8 cellular contexts compared by ENCODE assay signal in genomic region chr4:14254252-14254651, GRCh38.
A peak's percentile ranks its signal among the peaks of the same experiment; 100 is the strongest.
DNase-seq lines count a peak whose midpoint lies in the region; ATAC-seq and TF ChIP-seq lines count a peak whose summit lies in the region.

No MANE protein-coding gene starts in this region.

- ATAC-seq in GM19025 (IDR thresholded peaks at IDR 0.05; ENCODE audit: low read depth, unreplicated experiment), result peak; percentile 73
- ATAC-seq in GM21423 (IDR thresholded peaks at IDR 0.05; ENCODE audit: unreplicated experiment), result no peak
- ATAC-seq in stimulated activated effector memory CD8-positive, alpha-beta T cell treated with anti-CD3 and anti-CD28 coated beads, Interleukin-12 subunit alpha, Interleukin-12 subunit beta, amount 100 ng/mL, for 72 hours, result no peak

- DNase-seq in HT1080 (ENCODE audit: low read depth) (peak; percentile 34), mammary epithelial cell (peak; percentile 46), lung microvascular endothelial cell (ENCODE audit: low read depth in 2 of 2) (peak; percentile 50 to 72), T1000 (lab: John Stamatoyannopoulos, UW) (no peak)
- no peak for DNase-seq in stimulated activated effector memory CD8-positive, alpha-beta T cell treated with anti-CD3 and anti-CD28 coated beads, Interleukin-12 subunit alpha, Interleukin-12 subunit beta, amount 100 ng/mL, for 72 hours (ENCODE audit: low spot score in 2 of 2)

- H3K4me1 Mint-ChIP-seq in stimulated activated effector memory CD8-positive, alpha-beta T cell treated with anti-CD3 and anti-CD28 coated beads, Interleukin-12 subunit alpha, Interleukin-12 subunit beta, amount 100 ng/mL, for 72 hours, result no peaks in the 10 kb centered on the region

- no peaks in the 10 kb centered on the region for H3K36me3 Mint-ChIP-seq in stimulated activated effector memory CD8-positive, alpha-beta T cell treated with anti-CD3 and anti-CD28 coated beads, Interleukin-12 subunit alpha, Interleukin-12 subunit beta, amount 100 ng/mL, for 72 hours

- H3K4me2 ChIP-seq in mammary epithelial cell (ENCODE audit: insufficient read depth, low read depth, low read length), result no peak overlapping the region

- H3K36me3 ChIP-seq in mammary epithelial cell (ENCODE audit: insufficient read depth, low read length), result no peaks in the 10 kb centered on the region

- H3K9me3 Mint-ChIP-seq in stimulated activated effector memory CD8-positive, alpha-beta T cell treated with anti-CD3 and anti-CD28 coated beads, Interleukin-12 subunit alpha, Interleukin-12 subunit beta, amount 100 ng/mL, for 72 hours, result peaks cover 14% of the 10 kb centered on the region

- H2AFZ ChIP-seq in mammary epithelial cell (ENCODE audit: low read depth, low read length), result no peak overlapping the region

- TF ChIP-seq CTCF in C4-2B (conservative IDR thresholded peaks at IDR 0.05) (peak; percentile 67), mammary epithelial cell (conservative IDR thresholded peaks at IDR 0.05 in 1 of 2, IDR thresholded peaks at IDR 0.05 in 1 of 2; ENCODE audit: extremely low read depth in 1 of 2, insufficient read depth in 1 of 2, low read depth in 1 of 2, low read length in 2 of 2) (peak; percentile 78 to 93)

- no peaks in the 10 kb centered on the region for H3K9me3 ChIP-seq in mammary epithelial cell (replicated peaks; ENCODE audit: insufficient read depth, low read length)

- H3K27ac Mint-ChIP-seq in stimulated activated effector memory CD8-positive, alpha-beta T cell treated with anti-CD3 and anti-CD28 coated beads, Interleukin-12 subunit alpha, Interleukin-12 subunit beta, amount 100 ng/mL, for 72 hours, result no peak overlapping the region

- no peak overlapping the region for H3K4me3 ChIP-seq in mammary epithelial cell (replicated peaks in 1 of 3; ENCODE audit: insufficient read depth in 1 of 3, low read depth in 2 of 3, low read length in 3 of 3)

- BruUV-seq in mammary epithelial cell (replicated peaks; lab: Mats Ljungman, UMichigan), result no TSS peak

- H3K27ac ChIP-seq in C4-2B (no peak overlapping the region), mammary epithelial cell (ENCODE audit: insufficient read depth, low read depth, low read length) (no peak overlapping the region)

- 54% methylated on average over 4 of the region's 4 CpGs for WGBS in mammary epithelial cell (ENCODE audit: low coverage, missing lambda C conversion rate)

- no peak overlapping the region for H3K9ac ChIP-seq in mammary epithelial cell (ENCODE audit: insufficient read depth, low read length)

- H3K27me3 ChIP-seq in mammary epithelial cell (ENCODE audit: insufficient read depth, low read length), result no peaks in the 10 kb centered on the region

- in situ Hi-C loops in mammary epithelial cell (cut with MboI; ENCODE audit: low sequenced_read_pairs in 2 of 2), result loop anchor here in 1 of 2 donors (25.0 kb wide), 1 partner anchor 592 kb away; no protein-coding TSS in a partner anchor

- no peaks in the 10 kb centered on the region for H3K79me2 ChIP-seq in mammary epithelial cell (ENCODE audit: insufficient read depth, low read length)

- dilution Hi-C loops in mammary epithelial cell (cut with HindIII; ENCODE audit: low sequenced_read_pairs), result loop anchor here (10.0 kb wide), 1 partner anchor 599 kb away; no protein-coding TSS in a partner anchor

- no peaks in the 10 kb centered on the region for H3K4me1 ChIP-seq in mammary epithelial cell (ENCODE audit: insufficient read depth, low read length)

- H3K4me3 Mint-ChIP-seq in stimulated activated effector memory CD8-positive, alpha-beta T cell treated with anti-CD3 and anti-CD28 coated beads, Interleukin-12 subunit alpha, Interleukin-12 subunit beta, amount 100 ng/mL, for 72 hours, result no peak overlapping the region

- CTCF ChIA-PET in mammary epithelial cell (lab: Charles Lee; ENCODE audit: low non-redundant PET), result interaction anchor here (0.5 kb wide), 1 partner anchor 273 kb away, joined by 3 read pairs; no protein-coding TSS in a partner anchor

- no peaks in the 10 kb centered on the region for H4K20me1 ChIP-seq in mammary epithelial cell (ENCODE audit: insufficient read depth, low read length)

- intact Hi-C loops in mammary epithelial cell (cut with micrococcal nuclease), result loop anchor here (1.0 kb wide), 4 partner anchors 266 to 598 kb away; no protein-coding TSS in a partner anchor

Comparison
In these comparisons a context has a peak if more than half of its experiments do, and no peak if none do; other contexts are left out.
1. DNase-seq: peak in HT1080 (single experiment), mammary epithelial cell (single experiment) and lung microvascular endothelial cell (2 of 2); none in T1000 (single experiment) and stimulated activated effector memory CD8-positive, alpha-beta T cell treated with anti-CD3 and anti-CD28 coated beads, Interleukin-12 subunit alpha, Interleukin-12 subunit beta, amount 100 ng/mL, for 72 hours (0 of 2).